Comparison of ENCODE assay signal across 1 cellular context in genomic region chr1:88685239-88685604, GRCh38.
A peak's percentile ranks its signal among the peaks of the same experiment; 100 is the strongest.
TF ChIP-seq lines count a peak whose summit lies in the region.

No MANE protein-coding gene starts in this region.

TF ChIP-seq in HEK293, 187 proteins besides CTCF, POLR2A, EP300 and RAD21 (continued from another document):
- TF ChIP-seq ZNF362 (tag by site-specific recombination; IDR thresholded peaks at IDR 0.05) (0 out of 2 replicates have a peak, but pooled peaks have one; percentile 2), ZBTB17 (tag by site-specific recombination; IDR thresholded peaks at IDR 0.05) (peak; percentile 83), ZNF121 (tag by site-specific recombination; IDR thresholded peaks at IDR 0.05) (no peak), ZNF404 (tag by site-specific recombination; IDR thresholded peaks at IDR 0.05) (no peak)
